14 cellular contexts compared by ENCODE assay signal in genomic region chr2:233384017-233384416, GRCh38. TPM values are rescaled to one million over a fixed set of nuclear protein-coding genes. Genes with fewer than 3 reads are reported as not detected.
DNase-seq lines count a peak whose midpoint lies in the region; ATAC-seq and TF ChIP-seq lines count a peak whose summit lies in the region.
"Had no signal": no experiment of that assay in that cellular context is flagged by ENCODE, and none has a peak within 500 bp of the region (broad histone marks: within the 10 kb centered on the region; RNA-seq: fewer than 3 reads in every experiment).

No MANE protein-coding gene starts in this region.

- WGBS in spleen, 5 donors = 78 to 88% (median 79%) methylated on average over 10 of the region's 10 CpGs

- no peaks in the 10 kb centered on the region for H3K36me3 ChIP-seq in breast epithelium
- peaks cover 0 to 21% (median under 1%) of the 10 kb centered on the region in 6 donors for H3K36me3 ChIP-seq in spleen
- H3K36me3 ChIP-seq: esophagus squamous epithelium, pancreas had no signal

- H3K27ac ChIP-seq in breast epithelium (no peak overlapping the region), spleen (peak overlapping the region in 2 of 8 donors; percentile 74 to 81)
- H3K27ac ChIP-seq: esophagus squamous epithelium, pancreas, upper lobe of left lung had no signal

- no peak for ATAC-seq in effector memory CD8-positive, alpha-beta T cell (replicated peaks)
- ATAC-seq in stimulated activated naive CD8-positive, alpha-beta T cell treated with anti-CD3 and anti-CD28 coated beads, Interleukin-15, amount 100 ng/mL, for 72 hours = no peak
- ATAC-seq: pancreas had no signal

- peaks cover 9% of the 10 kb centered on the region for H3K36me3 Mint-ChIP-seq in MCF 10A (ENCODE audit: insufficient read depth, unreplicated experiment)
- peaks cover 12% of the 10 kb centered on the region for H3K36me3 Mint-ChIP-seq in effector memory CD8-positive, alpha-beta T cell (ENCODE audit: insufficient read depth)

- H3K27me3 ChIP-seq in breast epithelium = no peaks in the 10 kb centered on the region
- no peaks in the 10 kb centered on the region for H3K27me3 ChIP-seq in spleen (replicated peaks in 1 of 7)
- H3K27me3 ChIP-seq: esophagus squamous epithelium, pancreas, upper lobe of left lung had no signal

- H3K4me1 Mint-ChIP-seq in MCF 10A (ENCODE audit: insufficient read depth, unreplicated experiment) = peaks cover 49% of the 10 kb centered on the region
- H3K4me1 Mint-ChIP-seq in effector memory CD8-positive, alpha-beta T cell (ENCODE audit: low read depth in 2 of 2) = peaks cover 71 to 79% of the 10 kb centered on the region in 2 donors
- H3K4me1 Mint-ChIP-seq in stimulated activated naive CD8-positive, alpha-beta T cell treated with anti-CD3 and anti-CD28 coated beads, Interleukin-15, amount 100 ng/mL, for 72 hours = peaks cover 95% of the 10 kb centered on the region

- no peak for TF ChIP-seq POLR2A in breast epithelium (IDR thresholded peaks at IDR 0.05)
- no peak for TF ChIP-seq POLR2A in spleen (IDR thresholded peaks at IDR 0.05)

- H3K4me3 ChIP-seq in breast epithelium (no peak overlapping the region), spleen (no peak overlapping the region)
- H3K4me3 ChIP-seq: esophagus squamous epithelium, pancreas, upper lobe of left lung had no signal

- H3K4me3 Mint-ChIP-seq in MCF 10A (ENCODE audit: unreplicated experiment) = no peak overlapping the region
- peak overlapping the region in 1 of 2 donors; percentile 81 for H3K4me3 Mint-ChIP-seq in effector memory CD8-positive, alpha-beta T cell
- peak overlapping the region; percentile 72 to 76 for H3K4me3 Mint-ChIP-seq in stimulated activated naive CD8-positive, alpha-beta T cell treated with anti-CD3 and anti-CD28 coated beads, Interleukin-15, amount 100 ng/mL, for 72 hours

- H3K4me1 ChIP-seq in breast epithelium (peaks cover 5 to 9% of the 10 kb centered on the region in 2 donors), spleen (peaks cover 17 to 100% (median 84%) of the 10 kb centered on the region in 6 donors)

- CTCF ChIA-PET in MCF 10A (lab: Yijun Ruan, JAX) = interaction anchor here (0.6 to 1.7 kb wide), 5 partner anchors 18 to 1896 kb away, joined by 3 to 10 read pairs (median 4); no protein-coding TSS in a partner anchor

- POLR2A ChIA-PET in MCF 10A (lab: Yijun Ruan, JAX) = interaction anchor here (0.6 to 1.7 kb wide), 6 partner anchors 18 to 74 kb away, joined by 3 to 6 read pairs (median 4); partner anchors contain the start of gene DGKD

- no peaks in the 10 kb centered on the region for H3K27me3 Mint-ChIP-seq in MCF 10A (ENCODE audit: insufficient read depth, unreplicated experiment)
- H3K27me3 Mint-ChIP-seq in effector memory CD8-positive, alpha-beta T cell = no peaks in the 10 kb centered on the region
- H3K27me3 Mint-ChIP-seq in stimulated activated naive CD8-positive, alpha-beta T cell treated with anti-CD3 and anti-CD28 coated beads, Interleukin-15, amount 100 ng/mL, for 72 hours = no peaks in the 10 kb centered on the region

- DNase-seq in MCF 10A (ENCODE audit: unreplicated experiment) (no peak), breast epithelium (ENCODE audit: low spot score in 2 of 2) (no peak), NAMALWA (ENCODE audit: low spot score) (peak; percentile 53), GOT3 (lab: John Stamatoyannopoulos, UW) (no peak), spleen (no peak), NCI-H748 (lab: John Stamatoyannopoulos, UW; ENCODE audit: unreplicated experiment) (no peak)
- DNase-seq in effector memory CD8-positive, alpha-beta T cell = no peak
- no peak for DNase-seq in stimulated activated naive CD8-positive, alpha-beta T cell treated with anti-CD3 and anti-CD28 coated beads, Interleukin-15, amount 100 ng/mL, for 72 hours
- DNase-seq: esophagus squamous epithelium, KBM-7, NCI-H2227 treated with DMSO at 0.1 percent for 48 hours, pancreas, Right ventricle myocardium superior had no signal

- intact Hi-C loops in MCF 10A (cut with micrococcal nuclease) (no loop called here), breast epithelium (cut with DNase I; ENCODE audit: low total_unique reads) (no loop called here), spleen (cut with DNase I; ENCODE audit: low total_unique reads) (no loop called here)

- TF ChIP-seq CTCF in MCF 10A (IDR thresholded peaks at IDR 0.05; ENCODE audit: unreplicated experiment) (no peak), breast epithelium (IDR thresholded peaks at IDR 0.05) (no peak), spleen (IDR thresholded peaks at IDR 0.05 in 8 of 11, conservative IDR thresholded peaks at IDR 0.05 in 3 of 11) (peak in 2 of 11 experiments; percentile 6 to 29)

- BruUV-seq in MCF 10A (replicated peaks; lab: Mats Ljungman, UMichigan) = no TSS peak

- no peaks in the 10 kb centered on the region for H3K9me3 ChIP-seq in breast epithelium
- no peaks in the 10 kb centered on the region for H3K9me3 ChIP-seq in spleen
- H3K9me3 ChIP-seq: esophagus squamous epithelium, pancreas, upper lobe of left lung had no signal

- peak overlapping the region; percentile 63 for H3K27ac Mint-ChIP-seq in MCF 10A (ENCODE audit: low read depth, unreplicated experiment)
- H3K27ac Mint-ChIP-seq in effector memory CD8-positive, alpha-beta T cell = peak overlapping the region; percentile 85 to 93
- H3K27ac Mint-ChIP-seq in stimulated activated naive CD8-positive, alpha-beta T cell treated with anti-CD3 and anti-CD28 coated beads, Interleukin-15, amount 100 ng/mL, for 72 hours = peak overlapping the region; percentile 0 to 85

- H3K9me3 Mint-ChIP-seq in MCF 10A (ENCODE audit: unreplicated experiment) = no peaks in the 10 kb centered on the region
- no peaks in the 10 kb centered on the region for H3K9me3 Mint-ChIP-seq in effector memory CD8-positive, alpha-beta T cell
- H3K9me3 Mint-ChIP-seq in stimulated activated naive CD8-positive, alpha-beta T cell treated with anti-CD3 and anti-CD28 coated beads, Interleukin-15, amount 100 ng/mL, for 72 hours = no peaks in the 10 kb centered on the region

RNA-seq across cellular contexts. Expression of gene DGKD, which starts 29.7 kb away (rescaled TPM):
- total RNA-seq in MCF 10A (2022) (55.7 and 59.1 TPM in 2 replicates), breast epithelium (10 to 100 TPM; 17.1 to 41.3 (median 37.3) TPM), spleen (100 to 1,000 TPM in 4 of 7 donors, 10 to 100 TPM in 3; 45.2 to 120 (median 102) TPM)
- 10 to 100 TPM; 21.9 to 35.6 (median 32.1) TPM for polyA plus RNA-seq in spleen
